ENCODE assay signal across 8 cellular contexts in the genomic region with DNA sequence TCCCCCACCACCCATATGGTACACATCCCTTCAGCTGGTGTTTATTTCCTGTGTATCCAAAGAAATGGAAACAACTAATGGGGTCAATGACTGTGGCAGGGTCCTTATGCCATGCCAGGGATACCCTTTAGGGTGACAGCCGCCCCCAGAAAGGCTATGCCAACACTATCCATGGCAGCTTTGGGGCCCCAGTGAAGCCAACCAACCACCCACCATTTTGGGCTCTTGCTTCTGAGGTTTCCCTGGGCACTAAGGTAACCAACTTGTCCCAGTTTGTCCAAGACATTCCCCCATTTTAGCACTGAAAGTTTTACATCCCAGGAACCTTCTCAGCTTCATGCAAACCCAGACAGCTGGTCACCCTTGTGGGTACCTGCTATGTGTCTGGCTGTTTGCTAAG.
"Had no signal": no experiment of that assay in that cellular context is flagged by ENCODE, and none has a peak within 500 bp of the region (broad histone marks: within the 10 kb centered on the region; RNA-seq: fewer than 3 reads in every experiment).

No MANE protein-coding gene starts in this region.

- DNase-seq: GDM1, GF-D8 had no signal

- ATAC-seq: GM12878 had no signal

- FAIRE-seq: G401.6, GM12878, GM12891, GM12892, GM18507, GM19239 had no signal

- H3K4me3 ChIP-seq: GM12878 had no signal
